Comparison of ENCODE assay signal across 18 cellular contexts in the genomic region with DNA sequence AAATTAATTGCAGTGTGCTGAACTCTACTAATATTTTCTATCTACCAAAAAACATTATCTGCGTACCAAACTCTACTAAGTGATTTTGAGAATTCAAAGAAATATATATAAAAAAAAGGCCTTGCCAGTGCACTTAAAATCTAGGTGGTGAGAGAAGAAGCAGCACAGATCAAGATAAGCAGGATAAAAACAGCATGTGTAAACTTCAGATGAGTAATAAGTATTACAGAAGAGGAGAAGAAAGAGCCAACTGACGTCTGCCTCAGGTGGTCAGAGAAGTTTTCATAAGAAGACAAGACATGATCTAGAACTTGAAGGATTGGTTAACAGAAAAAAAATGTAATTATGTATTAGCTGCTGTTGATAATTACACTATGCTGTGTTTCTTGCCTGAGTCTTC.
"Had no signal": no experiment of that assay in that cellular context is flagged by ENCODE, and none has a peak within 500 bp of the region (broad histone marks: within the 10 kb centered on the region; RNA-seq: fewer than 3 reads in every experiment).

No MANE protein-coding gene starts in this region.

- DNase-seq: activated CD4-positive, alpha-beta T cell treated with anti-CD3 and anti-CD28 coated beads for 36 hours; activated CD4-positive, alpha-beta T cell treated with anti-CD3 and anti-CD28 coated beads, Interleukin-2, amount 50 U/mL, for 48 hours; activated naive CD4-positive, alpha-beta T cell; activated naive CD8-positive, alpha-beta T cell treated with anti-CD3 and anti-CD28 coated beads, Interleukin-2, amount 10 ng/mL, durations not matched to agents 7 days and 5 days; activated T-cell treated with anti-CD3 and anti-CD28 coated beads for 4 hours; anterior cingulate cortex; cortex of kidney; effector CD8-positive, alpha-beta T cell; heart left ventricle; left lung; nephron progenitor cell; nucleus accumbens had no signal

- H3K4me3 ChIP-seq: heart left ventricle, left lung, vagina had no signal

- H3K27me3 ChIP-seq: heart left ventricle, left lung, vagina had no signal

- H3K27ac Mint-ChIP-seq: activated CD4-positive, alpha-beta T cell treated with anti-CD3 and anti-CD28 coated beads for 36 hours; activated naive CD8-positive, alpha-beta T cell treated with anti-CD3 and anti-CD28 coated beads, Interleukin-2, amount 10 ng/mL, durations not matched to agents 7 days and 5 days; brain; nephron progenitor cell; progenitor cell of endocrine pancreas; stimulated activated naive CD8-positive, alpha-beta T cell treated with anti-CD3 and anti-CD28 coated beads, Interleukin-15, Interleukin-2, amounts not matched to agents 100 ng/mL and 50 ng/mL, for 24 hours had no signal

- H3K4me1 Mint-ChIP-seq: brain, nephron progenitor cell had no signal

- H3K27ac ChIP-seq: heart left ventricle, left lung, vagina had no signal

- ATAC-seq: activated CD4-positive, alpha-beta T cell treated with anti-CD3 and anti-CD28 coated beads for 36 hours; heart left ventricle; left lung had no signal

- FAIRE-seq: endothelial cell of umbilical vein, frontal cortex had no signal

- H3K4me3 Mint-ChIP-seq: activated CD4-positive, alpha-beta T cell treated with anti-CD3 and anti-CD28 coated beads for 36 hours; activated naive CD8-positive, alpha-beta T cell treated with anti-CD3 and anti-CD28 coated beads, Interleukin-2, amount 10 ng/mL, durations not matched to agents 7 days and 5 days; brain; nephron progenitor cell; stimulated activated naive CD8-positive, alpha-beta T cell treated with anti-CD3 and anti-CD28 coated beads, Interleukin-15, Interleukin-2, amounts not matched to agents 100 ng/mL and 50 ng/mL, for 24 hours had no signal

- H3K36me3 ChIP-seq: heart left ventricle, left lung, vagina had no signal

- H3K27me3 Mint-ChIP-seq: activated CD4-positive, alpha-beta T cell treated with anti-CD3 and anti-CD28 coated beads for 36 hours; activated naive CD8-positive, alpha-beta T cell treated with anti-CD3 and anti-CD28 coated beads, Interleukin-2, amount 10 ng/mL, durations not matched to agents 7 days and 5 days; progenitor cell of endocrine pancreas; stimulated activated naive CD8-positive, alpha-beta T cell treated with anti-CD3 and anti-CD28 coated beads, Interleukin-15, Interleukin-2, amounts not matched to agents 100 ng/mL and 50 ng/mL, for 24 hours had no signal
